ENCODE assay signal across 11 cellular contexts in genomic region chr2:6069354-6069753, GRCh38.
DNase-seq lines count a peak whose midpoint lies in the region; TF ChIP-seq lines count a peak whose summit lies in the region.
"Had no signal": no experiment of that assay in that cellular context is flagged by ENCODE, and none has a peak within 500 bp of the region (broad histone marks: within the 10 kb centered on the region; RNA-seq: fewer than 3 reads in every experiment).

No MANE protein-coding gene starts in this region.

- no peaks in the 10 kb centered on the region for H3K36me3 Mint-ChIP-seq in activated CD4-positive, alpha-beta T cell treated with anti-CD3 and anti-CD28 coated beads, Interleukin-2, amount 10 ng/mL, durations not matched to agents 24 days and 14 days (ENCODE audit: low read depth)
- H3K36me3 Mint-ChIP-seq: activated naive CD4-positive, alpha-beta T cell treated with anti-CD3 and anti-CD28 coated beads, Interleukin-2, amount 50 U/mL, for 24 hours; memory B cell had no signal

- intact Hi-C loops in activated CD4-positive, alpha-beta T cell treated with anti-CD3 and anti-CD28 coated beads, Interleukin-2, amount 10 ng/mL, durations not matched to agents 24 days and 14 days (cut with micrococcal nuclease): no loop called here

- no peaks in the 10 kb centered on the region for H3K4me1 Mint-ChIP-seq in activated CD4-positive, alpha-beta T cell treated with anti-CD3 and anti-CD28 coated beads, Interleukin-2, amount 10 ng/mL, durations not matched to agents 24 days and 14 days
- H3K4me1 Mint-ChIP-seq: activated naive CD4-positive, alpha-beta T cell treated with anti-CD3 and anti-CD28 coated beads, Interleukin-2, amount 50 U/mL, for 24 hours had no signal

- no peak overlapping the region for H3K4me3 ChIP-seq in astrocyte of the spinal cord (ENCODE audit: low read depth, low read length)

- no peak for TF ChIP-seq POLR2A in erythroblast (IDR thresholded peaks at IDR 0.05; ENCODE audit: low read length)

- in situ Hi-C loops in astrocyte of the spinal cord (cut with HindIII; ENCODE audit: low sequenced_read_pairs): no loop called here

- H3K9me3 Mint-ChIP-seq in activated CD4-positive, alpha-beta T cell treated with anti-CD3 and anti-CD28 coated beads, Interleukin-2, amount 10 ng/mL, durations not matched to agents 24 days and 14 days: no peaks in the 10 kb centered on the region
- H3K9me3 Mint-ChIP-seq: activated naive CD4-positive, alpha-beta T cell treated with anti-CD3 and anti-CD28 coated beads, Interleukin-2, amount 50 U/mL, for 24 hours; memory B cell had no signal

- H3K27ac Mint-ChIP-seq in activated CD4-positive, alpha-beta T cell treated with anti-CD3 and anti-CD28 coated beads, Interleukin-2, amount 10 ng/mL, durations not matched to agents 24 days and 14 days: no peak overlapping the region
- H3K27ac Mint-ChIP-seq: activated naive CD4-positive, alpha-beta T cell treated with anti-CD3 and anti-CD28 coated beads, Interleukin-2, amount 50 U/mL, for 24 hours; memory B cell had no signal

- DNase-seq in NCI-H2081 (lab: John Stamatoyannopoulos, UW) (peak; percentile 15 to 42), NCI-H2081 treated with DMSO at 0.1 percent for 48 hours (lab: John Stamatoyannopoulos, UW) (no peak), NCI-H345 (lab: John Stamatoyannopoulos, UW) (peak; percentile 97), astrocyte of the spinal cord (ENCODE audit: low read depth, low spot score) (peak; percentile 16), retina (peak; percentile 65), Ammon's horn (ENCODE audit: low spot score) (no peak), erythroblast (lab: John Stamatoyannopoulos, UW) (no peak)
- DNase-seq in activated CD4-positive, alpha-beta T cell treated with anti-CD3 and anti-CD28 coated beads, Interleukin-2, amount 10 ng/mL, durations not matched to agents 24 days and 14 days: no peak
- DNase-seq: central memory CD4-positive, alpha-beta T cell had no signal

- no peak for TF ChIP-seq CTCF in astrocyte of the spinal cord (IDR thresholded peaks at IDR 0.05; ENCODE audit: low read depth, low read length)

- no peak overlapping the region for H3K4me3 Mint-ChIP-seq in activated CD4-positive, alpha-beta T cell treated with anti-CD3 and anti-CD28 coated beads, Interleukin-2, amount 10 ng/mL, durations not matched to agents 24 days and 14 days
- H3K4me3 Mint-ChIP-seq: activated naive CD4-positive, alpha-beta T cell treated with anti-CD3 and anti-CD28 coated beads, Interleukin-2, amount 50 U/mL, for 24 hours; memory B cell had no signal

- H3K27me3 Mint-ChIP-seq in activated CD4-positive, alpha-beta T cell treated with anti-CD3 and anti-CD28 coated beads, Interleukin-2, amount 10 ng/mL, durations not matched to agents 24 days and 14 days: peaks cover 1% of the 10 kb centered on the region
- H3K27me3 Mint-ChIP-seq: memory B cell had no signal

Comparison
In these comparisons a context has a peak if more than half of its experiments do, and no peak if none do; other contexts are left out.
1. DNase-seq: peak in NCI-H2081 (2 of 2), NCI-H345 (single experiment), astrocyte of the spinal cord (single experiment) and retina (single experiment); none in NCI-H2081 treated with DMSO at 0.1 percent for 48 hours (single experiment), activated CD4-positive, alpha-beta T cell treated with anti-CD3 and anti-CD28 coated beads, Interleukin-2, amount 10 ng/mL, durations not matched to agents 24 days and 14 days (single experiment), Ammon's horn (single experiment) and erythroblast (0 of 2).